ENCODE assay signal across 8 cellular contexts in the genomic region with DNA sequence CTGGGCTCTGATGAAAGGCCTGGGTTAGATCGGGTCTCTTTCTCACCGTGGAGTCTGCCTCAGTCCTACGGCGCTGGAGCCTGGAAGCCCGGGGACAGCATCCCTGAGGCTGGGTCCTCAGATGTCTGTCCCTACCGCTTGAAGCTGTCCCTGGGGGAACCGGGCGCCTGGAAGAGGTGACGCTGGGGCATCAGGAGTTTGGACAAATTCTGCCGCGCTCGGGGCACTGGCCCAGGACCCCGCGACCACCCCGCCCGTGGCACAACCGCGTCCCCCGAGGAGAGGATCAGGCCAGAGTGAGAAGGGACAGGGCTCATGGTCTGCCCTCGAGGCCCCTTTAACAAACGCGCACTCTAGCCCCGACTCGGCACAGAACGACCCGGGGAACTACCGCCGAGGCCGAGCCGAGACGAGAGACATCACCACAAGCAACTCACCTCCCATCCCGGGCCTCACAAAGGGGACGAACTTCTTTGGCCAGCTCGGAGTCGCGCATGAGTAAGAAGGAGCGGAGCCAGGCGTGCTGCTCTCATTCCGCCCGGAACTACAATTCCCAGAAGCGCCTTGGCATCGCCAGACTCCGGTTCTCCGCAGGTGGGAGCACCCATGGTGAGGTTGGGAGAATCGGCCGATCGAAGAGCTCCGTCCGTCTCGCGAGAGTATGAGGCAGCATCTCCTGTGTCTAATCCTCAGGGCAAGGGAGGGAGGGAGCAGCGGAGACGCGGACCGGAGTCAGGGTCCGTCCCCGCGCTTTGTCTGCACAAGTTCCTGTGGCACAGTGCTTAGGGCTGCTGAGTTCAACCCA. TPM values are rescaled to one million over a fixed set of nuclear protein-coding genes. Genes with fewer than 3 reads are reported as not detected.
A peak's percentile ranks its signal among the peaks of the same experiment; 100 is the strongest.
DNase-seq lines count a peak whose midpoint lies in the region; ATAC-seq, FAIRE-seq and TF ChIP-seq lines count a peak whose summit lies in the region.
"Not testable (repeated sequence)": the region's sequence is repeated elsewhere in the genome, so short reads cannot be mapped to it uniquely, and the experiment has no call there.

FOXO3B (minus strand) TSS at position 548 of the 805 bp plus-strand sequence. CDS start 663 bp downstream, outside the sequence.

- peak within 1 kb of the TSS; percentile 43 to 49 for H3K4me3 ChIP-seq in HCT116 (replicated peaks in 1 of 2; ENCODE audit: low read depth in 1 of 2, low read length in 2 of 2)
- H3K4me3 ChIP-seq in MM.1S (ENCODE audit: low read length): peak within 1 kb of the TSS; percentile 47
- H3K4me3 ChIP-seq in SJSA1: peak within 1 kb of the TSS; percentile 33

- not testable (repeated sequence) for H2AFZ ChIP-seq in HCT116 (ENCODE audit: low read depth, low read length, poor library complexity, severe bottlenecking)
- H2AFZ ChIP-seq in MM.1S (ENCODE audit: low read length): 0 out of 2 replicates have a peak within 1 kb of the TSS, but pooled peaks have one; percentile 38

- H3K4me3 Mint-ChIP-seq in activated naive CD4-positive, alpha-beta T cell treated with anti-CD3 and anti-CD28 coated beads, Interleukin-2, amount 10 ng/mL, durations not matched to agents 7 days and 5 days: peak within 1 kb of the TSS; percentile 81
- peak within 1 kb of the TSS; percentile 97 for H3K4me3 Mint-ChIP-seq in neural crest cell

- H3K27ac Mint-ChIP-seq in activated naive CD4-positive, alpha-beta T cell treated with anti-CD3 and anti-CD28 coated beads, Interleukin-2, amount 10 ng/mL, durations not matched to agents 7 days and 5 days: peak within 1 kb of the TSS; percentile 24
- H3K27ac Mint-ChIP-seq in neural crest cell (ENCODE audit: unreplicated experiment): peak within 1 kb of the TSS; percentile 71

- H3K27me3 ChIP-seq in HCT116 (ENCODE audit: insufficient read depth, low read length); MM.1S (replicated peaks; ENCODE audit: insufficient read depth, low read length); SJSA1 (replicated peaks): not testable (repeated sequence)

- H3K4me1 ChIP-seq in HCT116 (ENCODE audit: control insufficient read depth in 1 of 2, insufficient read depth in 2 of 2, low read length in 2 of 2); MM.1S (ENCODE audit: low read length); SJSA1 (replicated peaks): not testable (repeated sequence)

- H3K27me3 Mint-ChIP-seq in activated naive CD4-positive, alpha-beta T cell treated with anti-CD3 and anti-CD28 coated beads, Interleukin-2, amount 10 ng/mL, durations not matched to agents 7 days and 5 days; neural crest cell (ENCODE audit: low read depth): not testable (repeated sequence)

- intact Hi-C loops in HCT116 (cut with micrococcal nuclease): not testable (repeated sequence)

- not testable (repeated sequence) for H4K20me1 ChIP-seq in HCT116 (ENCODE audit: insufficient read depth); MM.1S (ENCODE audit: insufficient read depth, low read length)

- not testable (repeated sequence) for TF ChIP-seq POLR2A in HCT116 (IDR thresholded peaks at IDR 0.05; ENCODE audit: borderline replicate concordance, extremely low read depth, insufficient read depth, insufficient read length)

- RAD21 ChIA-PET in HCT116 (lab: Charles Lee; ENCODE audit: low non-redundant PET in 1 of 2, low total read pairs in 2 of 2, uncharacterized antibody in 2 of 2, unreplicated experiment in 2 of 2): not testable (repeated sequence)

- BruUV-seq in HCT116 (replicated peaks; lab: Mats Ljungman, UMichigan): TSS peak; percentile 73

- not testable (repeated sequence) for H3K9me3 ChIP-seq in HCT116 (ENCODE audit: control insufficient read depth in 1 of 2, insufficient read depth in 1 of 2, low read depth in 1 of 2, low read length in 2 of 2); MM.1S (replicated peaks; ENCODE audit: insufficient read depth, low read length); SJSA1 (replicated peaks)

- H3K79me2 ChIP-seq in HCT116 (ENCODE audit: insufficient read depth, low read length); MM.1S (ENCODE audit: low read length): not testable (repeated sequence)

- not testable (repeated sequence) for H3K9me2 ChIP-seq in HCT116 (ENCODE audit: insufficient read depth); MM.1S (replicated peaks; ENCODE audit: insufficient read depth, low read length)

- in situ Hi-C loops in G401 (cut with HindIII; ENCODE audit: low sequenced_read_pairs): not testable (repeated sequence)

- DNase-seq in G401 (ENCODE audit: low spot score) (peak; percentile 98), HCT116 (ENCODE audit: low read depth, low spot score) (peak; percentile 32), MM.1S (peak; percentile 85), SJSA1 (ENCODE audit: low read depth in 1 of 2, low spot score in 2 of 2) (peak; percentile 83 to 93), frontal cortex (ENCODE audit: low spot score in 2 of 2) (peak; percentile 51 to 77), neural crest cell (ENCODE audit: low read depth, low spot score) (peak; percentile 64)
- peak; percentile 87 for DNase-seq in activated naive CD4-positive, alpha-beta T cell treated with anti-CD3 and anti-CD28 coated beads, Interleukin-2, amount 10 ng/mL, durations not matched to agents 7 days and 5 days
- peak; percentile 65 for DNase-seq in stimulated activated naive CD4-positive, alpha-beta T cell treated with Interleukin-2 at 50 U/mL for 16 hours (lab: John Stamatoyannopoulos, UW)

- peaks cover 18% of the 10 kb centered on the region for H3K4me1 Mint-ChIP-seq in activated naive CD4-positive, alpha-beta T cell treated with anti-CD3 and anti-CD28 coated beads, Interleukin-2, amount 10 ng/mL, durations not matched to agents 7 days and 5 days
- H3K4me1 Mint-ChIP-seq in neural crest cell: not testable (repeated sequence)

- not testable (repeated sequence) for H3K36me3 Mint-ChIP-seq in activated naive CD4-positive, alpha-beta T cell treated with anti-CD3 and anti-CD28 coated beads, Interleukin-2, amount 10 ng/mL, durations not matched to agents 7 days and 5 days
- H3K36me3 Mint-ChIP-seq in neural crest cell (ENCODE audit: low read depth): peaks cover 28% of the 10 kb centered on the region

- not testable (repeated sequence) for H3K36me3 ChIP-seq in HCT116 (ENCODE audit: control insufficient read depth in 1 of 2, insufficient read depth in 2 of 2, low read length in 2 of 2); MM.1S (replicated peaks; ENCODE audit: insufficient read depth, low read length); SJSA1

- TF ChIP-seq CTCF in HCT116 (IDR thresholded peaks at IDR 0.05 in 2 of 3, conservative IDR thresholded peaks at IDR 0.05 in 1 of 3; ENCODE audit: borderline replicate concordance in 1 of 3, insufficient read depth in 1 of 3, low read depth in 2 of 3, low read length in 2 of 3); MM.1S (IDR thresholded peaks at IDR 0.05; ENCODE audit: low read length); neural crest cell (conservative IDR thresholded peaks at IDR 0.05): not testable (repeated sequence)

- peak within 1 kb of the TSS; percentile 30; the same call in 1 of the 2 replicates for H3K9ac ChIP-seq in HCT116 (ENCODE audit: low read length)
- not testable (repeated sequence) for H3K9ac ChIP-seq in MM.1S (ENCODE audit: low read length)

- H3K27ac ChIP-seq in HCT116 (ENCODE audit: low read depth, low read length); MM.1S (ENCODE audit: low read length); SJSA1: not testable (repeated sequence)

- FAIRE-seq in frontal cortex (lab: Jason Lieb, UNC): not testable (repeated sequence)

- not testable (repeated sequence) for TF ChIP-seq RAD21 in HCT116 (IDR thresholded peaks at IDR 0.05; ENCODE audit: low read depth)

- H3F3A ChIP-seq in MM.1S (ENCODE audit: insufficient read depth, low read length): not testable (repeated sequence)

- CTCF ChIA-PET in HCT116 (lab: Charles Lee); activated naive CD4-positive, alpha-beta T cell treated with anti-CD3 and anti-CD28 coated beads, Interleukin-2, amount 10 ng/mL, durations not matched to agents 7 days and 5 days (lab: Charles Lee): not testable (repeated sequence)

- H3K9me3 Mint-ChIP-seq in activated naive CD4-positive, alpha-beta T cell treated with anti-CD3 and anti-CD28 coated beads, Interleukin-2, amount 10 ng/mL, durations not matched to agents 7 days and 5 days; neural crest cell: not testable (repeated sequence)

- POLR2A ChIA-PET in HCT116 (lab: Charles Lee): not testable (repeated sequence)

- H3K4me2 ChIP-seq in HCT116 (ENCODE audit: low read length): peak within 1 kb of the TSS; percentile 55
- peak within 1 kb of the TSS; percentile 32; the same call in 1 of the 2 replicates for H3K4me2 ChIP-seq in MM.1S (ENCODE audit: low read depth, low read length)

- ATAC-seq in HCT116: peak; percentile 83

TF ChIP-seq in HCT116, 20 proteins besides CTCF, POLR2A, EP300 and RAD21:
- TF ChIP-seq, protein P1, sequence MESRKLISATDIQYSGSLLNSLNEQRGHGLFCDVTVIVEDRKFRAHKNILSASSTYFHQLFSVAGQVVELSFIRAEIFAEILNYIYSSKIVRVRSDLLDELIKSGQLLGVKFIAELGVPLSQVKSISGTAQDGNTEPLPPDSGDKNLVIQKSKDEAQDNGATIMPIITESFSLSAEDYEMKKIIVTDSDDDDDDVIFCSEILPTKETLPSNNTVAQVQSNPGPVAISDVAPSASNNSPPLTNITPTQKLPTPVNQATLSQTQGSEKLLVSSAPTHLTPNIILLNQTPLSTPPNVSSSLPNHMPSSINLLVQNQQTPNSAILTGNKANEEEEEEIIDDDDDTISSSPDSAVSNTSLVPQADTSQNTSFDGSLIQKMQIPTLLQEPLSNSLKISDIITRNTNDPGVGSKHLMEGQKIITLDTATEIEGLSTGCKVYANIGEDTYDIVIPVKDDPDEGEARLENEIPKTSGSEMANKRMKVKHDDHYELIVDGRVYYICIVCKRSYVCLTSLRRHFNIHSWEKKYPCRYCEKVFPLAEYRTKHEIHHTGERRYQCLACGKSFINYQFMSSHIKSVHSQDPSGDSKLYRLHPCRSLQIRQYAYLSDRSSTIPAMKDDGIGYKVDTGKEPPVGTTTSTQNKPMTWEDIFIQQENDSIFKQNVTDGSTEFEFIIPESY (IDR thresholded peaks at IDR 0.05; ENCODE audit: extremely low read depth, insufficient replicate concordance, low read length): peak; percentile 52
- TF ChIP-seq POLR2AphosphoS5 (IDR thresholded peaks at IDR 0.05; ENCODE audit: low read depth, low read length): 0 out of 2 replicates have a peak, but pooled peaks have one; percentile 20

RNA-seq across cellular contexts. Expression of gene FOXO3B, which starts in this region (rescaled TPM):
- 1.8 and 4.0 TPM in 2 replicates for total RNA-seq in G401 (2014; rRNA removed; shearing (Covaris generic))
- total RNA-seq in HCT116 (2021; ENCODE audit: unreplicated experiment) (3.1 TPM), frontal cortex (9.4 TPM), neural crest cell (25.8 and 28.5 TPM in 2 replicates)
- polyA plus RNA-seq in HCT116 (2012): 1.6 and 1.8 TPM in 2 replicates
- total RNA-seq in SJSA1 (2014; rRNA removed; shearing (Covaris generic)): 2.5 and 4.0 TPM in 2 replicates

Comparison
In these comparisons a context has a peak if more than half of its experiments do, and no peak if none do; other contexts are left out.
1. DNase-seq: peak in every context shown above with its lines; median percentile 98 in G401; 88 in SJSA1; 87 in activated naive CD4-positive, alpha-beta T cell treated with anti-CD3 and anti-CD28 coated beads, Interleukin-2, amount 10 ng/mL, durations not matched to agents 7 days and 5 days; 85 in MM.1S; 65 in stimulated activated naive CD4-positive, alpha-beta T cell treated with Interleukin-2 at 50 U/mL for 16 hours; 64 in frontal cortex; 64 in neural crest cell; 32 in HCT116.